Comparison of ENCODE assay signal across 20 cellular contexts in the genomic region with DNA sequence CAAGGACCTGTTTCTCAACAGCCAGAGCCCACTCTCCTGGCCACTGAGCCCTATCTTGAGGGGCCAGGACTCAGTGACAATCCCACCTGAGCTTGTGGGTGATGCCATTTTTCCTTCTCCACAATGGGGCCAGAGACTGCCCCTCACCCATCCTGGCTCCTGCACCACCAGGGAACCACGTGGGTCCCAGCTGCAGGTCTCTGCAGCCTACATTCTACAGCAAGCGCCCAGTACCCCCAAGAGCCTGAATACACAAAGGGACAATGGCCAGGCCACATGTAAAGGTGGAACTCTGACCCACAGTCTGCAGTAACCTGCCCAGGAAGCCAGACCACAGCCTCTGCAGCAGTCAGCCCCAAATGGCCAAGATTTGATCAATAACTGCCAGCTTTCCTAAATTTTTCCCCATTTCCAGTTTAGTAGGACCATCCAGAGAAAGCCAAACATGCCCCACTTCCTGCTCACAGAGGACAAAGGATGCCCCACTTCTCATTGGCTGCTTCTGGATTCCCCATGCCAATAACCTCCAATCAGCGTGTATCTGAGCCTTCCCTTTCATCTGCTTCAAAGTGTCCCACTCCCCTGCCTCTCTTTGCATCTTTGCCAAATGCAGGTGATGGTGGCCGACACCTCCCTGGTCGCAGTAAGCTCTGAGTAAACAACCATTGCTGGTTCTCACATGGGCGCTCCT. TPM values are rescaled to one million over a fixed set of nuclear protein-coding genes. Genes with fewer than 3 reads are reported as not detected.
"Had no signal": no experiment of that assay in that cellular context is flagged by ENCODE, and none has a peak within 500 bp of the region (broad histone marks: within the 10 kb centered on the region; RNA-seq: fewer than 3 reads in every experiment).

No MANE protein-coding gene starts in this region.

- H3K27ac Mint-ChIP-seq: activated CD4-positive, alpha-beta T cell treated with anti-CD3 and anti-CD28 coated beads, Interleukin-2, amount 10 ng/mL, durations not matched to agents 7 days and 5 days; activated T-cell treated with anti-CD3 and anti-CD28 coated beads, Interleukin-2, amount 50 U/mL, for 72 hours; dendritic cell treated with granulocyte-macrophage colony-stimulating factor and Interleukin-4, amounts not matched to agents 40 ng/mL and 50 ng/mL, for 4 days; nephron; T-helper 2 cell treated with Interferon-gamma antibody and Interleukin-4, amounts not matched to agents 5 μg/mL and 100 μg/mL, for 36 hours had no signal

- H3K36me3 ChIP-seq: gastrocnemius medialis had no signal

- H3K27me3 Mint-ChIP-seq: activated CD4-positive, alpha-beta T cell treated with anti-CD3 and anti-CD28 coated beads, Interleukin-2, amount 10 ng/mL, durations not matched to agents 7 days and 5 days; dendritic cell treated with granulocyte-macrophage colony-stimulating factor and Interleukin-4, amounts not matched to agents 40 ng/mL and 50 ng/mL, for 4 days had no signal

- H3K9me3 ChIP-seq: body of pancreas, gastrocnemius medialis, right atrium auricular region had no signal

- ATAC-seq: activated naive CD4-positive, alpha-beta T cell treated with anti-CD3 and anti-CD28 coated beads, Interleukin-2, amount 50 U/mL, for 72 hours; activated T-cell treated with anti-CD3 and anti-CD28 coated beads, Interleukin-2, amount 50 U/mL, for 72 hours; body of pancreas; gastrocnemius medialis had no signal

- H3K4me3 ChIP-seq: body of pancreas, gastrocnemius medialis, right atrium auricular region had no signal

- H3K4me3 Mint-ChIP-seq: activated CD4-positive, alpha-beta T cell treated with anti-CD3 and anti-CD28 coated beads, Interleukin-2, amount 10 ng/mL, durations not matched to agents 7 days and 5 days; activated T-cell treated with anti-CD3 and anti-CD28 coated beads, Interleukin-2, amount 50 U/mL, for 72 hours; dendritic cell treated with granulocyte-macrophage colony-stimulating factor and Interleukin-4, amounts not matched to agents 40 ng/mL and 50 ng/mL, for 4 days; nephron; T-helper 2 cell treated with Interferon-gamma antibody and Interleukin-4, amounts not matched to agents 5 μg/mL and 100 μg/mL, for 36 hours had no signal

- FAIRE-seq: keratinocyte, small intestine had no signal

- H3K27ac ChIP-seq: epithelial cell of prostate, gastrocnemius medialis had no signal

- H3K27me3 ChIP-seq: body of pancreas, gastrocnemius medialis, right atrium auricular region had no signal

- H3K9me3 Mint-ChIP-seq: activated CD4-positive, alpha-beta T cell treated with anti-CD3 and anti-CD28 coated beads, Interleukin-2, amount 10 ng/mL, durations not matched to agents 7 days and 5 days; activated naive CD4-positive, alpha-beta T cell treated with anti-CD3 and anti-CD28 coated beads, Interleukin-2, amount 50 U/mL, for 72 hours; activated T-cell treated with anti-CD3 and anti-CD28 coated beads, Interleukin-2, amount 50 U/mL, for 72 hours; dendritic cell treated with granulocyte-macrophage colony-stimulating factor and Interleukin-4, amounts not matched to agents 40 ng/mL and 50 ng/mL, for 4 days; nephron; T-helper 2 cell treated with Interferon-gamma antibody and Interleukin-4, amounts not matched to agents 5 μg/mL and 100 μg/mL, for 36 hours had no signal

- DNase-seq: activated CD4-positive, alpha-beta T cell treated with anti-CD3 and anti-CD28 coated beads, Interleukin-2, amount 10 ng/mL, durations not matched to agents 7 days and 5 days; activated CD8-positive, alpha-beta memory T cell treated with anti-CD3 and anti-CD28 coated beads, Interleukin-2, amount 50 U/mL, for 48 hours; activated gamma-delta T cell; activated T-cell treated with anti-CD3 and anti-CD28 coated beads, Interleukin-2, amount 50 U/mL, for 72 hours; amygdala; body of pancreas; cerebellar nuclear complex; gastrocnemius medialis; occipital lobe; small intestine; stimulated activated CD4-positive, alpha-beta T cell treated with anti-CD3 and anti-CD28 coated beads, Interleukin-4, amount 100 ng/mL, for 4 hours; stimulated activated CD8-positive, alpha-beta memory T cell treated with anti-CD3 and anti-CD28 coated beads, Interleukin-4, amount 100 ng/mL, for 48 hours; stimulated activated naive CD4-positive, alpha-beta T cell treated with Interleukin-2 at 50 U/mL for 16 hours had no signal

- H3K4me1 Mint-ChIP-seq: activated CD4-positive, alpha-beta T cell treated with anti-CD3 and anti-CD28 coated beads, Interleukin-2, amount 10 ng/mL, durations not matched to agents 7 days and 5 days had no signal

RNA-seq across cellular contexts. Expression of gene GDF7, which starts 35.2 kb away (rescaled TPM):
- total RNA-seq: activated CD4-positive, alpha-beta T cell treated with anti-CD3 and anti-CD28 coated beads, Interleukin-2, amount 10 ng/mL, durations not matched to agents 7 days and 5 days had no signal
- polyA plus RNA-seq: keratinocyte had no signal
